ENCODE assay signal across 1 cellular context in the genomic region with DNA sequence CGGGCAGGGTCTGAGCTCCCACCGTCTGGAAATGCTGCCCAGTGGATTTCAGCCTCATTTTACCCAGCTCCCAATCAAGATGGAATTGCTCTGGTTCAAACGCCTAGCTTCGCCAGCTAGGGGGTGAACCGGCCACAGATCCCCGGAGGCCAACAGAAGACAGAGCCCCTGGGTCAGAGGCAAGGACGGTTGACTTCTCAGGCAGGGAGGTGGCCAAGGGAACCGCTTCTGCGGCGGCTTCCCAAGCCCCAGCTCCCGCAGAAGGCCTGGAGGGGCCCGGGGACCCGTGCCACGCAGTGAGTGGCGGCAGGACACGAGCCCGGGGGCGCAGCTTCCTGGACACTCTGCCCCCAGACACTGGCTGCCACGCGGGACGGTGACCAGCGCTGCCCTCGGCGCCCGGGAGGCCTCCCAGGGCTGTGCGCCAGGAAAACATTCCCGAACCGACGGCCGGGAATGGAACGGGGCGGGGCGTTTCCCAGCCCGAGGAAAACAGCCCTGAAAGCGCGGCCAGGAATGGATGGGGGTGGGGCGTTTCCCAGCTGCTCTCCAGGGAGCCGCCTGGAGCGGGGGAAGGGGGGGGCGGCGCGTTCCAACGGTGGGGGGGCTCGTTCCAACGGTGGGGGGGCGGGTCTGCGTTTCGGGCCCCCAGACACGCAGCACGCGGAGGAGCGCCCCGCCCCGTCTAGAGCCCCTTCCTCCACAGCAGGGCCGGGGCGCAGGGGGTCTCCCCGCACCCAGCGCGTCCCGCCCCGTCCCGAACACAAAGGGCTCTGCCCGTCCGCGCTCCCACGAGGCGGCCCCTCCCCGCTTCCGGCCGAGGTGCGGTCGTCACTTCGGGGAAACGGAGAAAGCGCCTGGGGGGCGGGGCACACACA.
TF ChIP-seq lines count a peak whose summit lies in the region.

No MANE protein-coding gene starts in this region.

TF ChIP-seq in K562, 482 proteins besides CTCF, POLR2A, EP300 and RAD21 (continued from another document and continues in another):
- TF ChIP-seq, protein P1, sequence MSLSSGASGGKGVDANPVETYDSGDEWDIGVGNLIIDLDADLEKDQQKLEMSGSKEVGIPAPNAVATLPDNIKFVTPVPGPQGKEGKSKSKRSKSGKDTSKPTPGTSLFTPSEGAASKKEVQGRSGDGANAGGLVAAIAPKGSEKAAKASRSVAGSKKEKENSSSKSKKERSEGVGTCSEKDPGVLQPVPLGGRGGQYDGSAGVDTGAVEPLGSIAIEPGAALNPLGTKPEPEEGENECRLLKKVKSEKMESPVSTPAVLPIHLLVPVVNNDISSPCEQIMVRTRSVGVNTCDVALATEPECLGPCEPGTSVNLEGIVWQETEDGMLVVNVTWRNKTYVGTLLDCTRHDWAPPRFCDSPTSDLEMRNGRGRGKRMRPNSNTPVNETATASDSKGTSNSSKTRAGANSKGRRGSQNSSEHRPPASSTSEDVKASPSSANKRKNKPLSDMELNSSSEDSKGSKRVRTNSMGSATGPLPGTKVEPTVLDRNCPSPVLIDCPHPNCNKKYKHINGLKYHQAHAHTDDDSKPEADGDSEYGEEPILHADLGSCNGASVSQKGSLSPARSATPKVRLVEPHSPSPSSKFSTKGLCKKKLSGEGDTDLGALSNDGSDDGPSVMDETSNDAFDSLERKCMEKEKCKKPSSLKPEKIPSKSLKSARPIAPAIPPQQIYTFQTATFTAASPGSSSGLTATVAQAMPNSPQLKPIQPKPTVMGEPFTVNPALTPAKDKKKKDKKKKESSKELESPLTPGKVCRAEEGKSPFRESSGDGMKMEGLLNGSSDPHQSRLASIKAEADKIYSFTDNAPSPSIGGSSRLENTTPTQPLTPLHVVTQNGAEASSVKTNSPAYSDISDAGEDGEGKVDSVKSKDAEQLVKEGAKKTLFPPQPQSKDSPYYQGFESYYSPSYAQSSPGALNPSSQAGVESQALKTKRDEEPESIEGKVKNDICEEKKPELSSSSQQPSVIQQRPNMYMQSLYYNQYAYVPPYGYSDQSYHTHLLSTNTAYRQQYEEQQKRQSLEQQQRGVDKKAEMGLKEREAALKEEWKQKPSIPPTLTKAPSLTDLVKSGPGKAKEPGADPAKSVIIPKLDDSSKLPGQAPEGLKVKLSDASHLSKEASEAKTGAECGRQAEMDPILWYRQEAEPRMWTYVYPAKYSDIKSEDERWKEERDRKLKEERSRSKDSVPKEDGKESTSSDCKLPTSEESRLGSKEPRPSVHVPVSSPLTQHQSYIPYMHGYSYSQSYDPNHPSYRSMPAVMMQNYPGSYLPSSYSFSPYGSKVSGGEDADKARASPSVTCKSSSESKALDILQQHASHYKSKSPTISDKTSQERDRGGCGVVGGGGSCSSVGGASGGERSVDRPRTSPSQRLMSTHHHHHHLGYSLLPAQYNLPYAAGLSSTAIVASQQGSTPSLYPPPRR (CRISPR knock-in tag; IDR thresholded peaks at IDR 0.05; ENCODE audit: borderline replicate concordance) = no peak
- TF ChIP-seq NUFIP1 (IDR thresholded peaks at IDR 0.05; ENCODE audit: partially characterized antibody) (no peak), CBX1 (IDR thresholded peaks at IDR 0.05; ENCODE audit: low read depth) (no peak), PRPF4 (IDR thresholded peaks at IDR 0.05; ENCODE audit: insufficient read depth, low read depth, low read length, poor library complexity, severe bottlenecking) (no peak), RBM14 (IDR thresholded peaks at IDR 0.05; ENCODE audit: borderline replicate concordance, insufficient read depth, low read depth, low read length) (no peak), PML (IDR thresholded peaks at IDR 0.05; ENCODE audit: low read length) (no peak), NR2C1 (IDR thresholded peaks at IDR 0.05) (no peak), NR2C1 (tag; IDR thresholded peaks at IDR 0.05) (peak; percentile 75), TCF7 (IDR thresholded peaks at IDR 0.05; ENCODE audit: borderline replicate concordance) (no peak), POLR2H (tag; IDR thresholded peaks at IDR 0.05; ENCODE audit: low read depth) (no peak; the same call in 1 of the 2 replicates), PCBP2 (IDR thresholded peaks at IDR 0.05; ENCODE audit: low read depth, low read length, poor library complexity, severe bottlenecking) (no peak), ZNF311 (CRISPR knock-in tag; IDR thresholded peaks at IDR 0.05) (peak; percentile 96), TAF7 (tag; IDR thresholded peaks at IDR 0.05) (peak; percentile 35; the same call in 1 of the 2 replicates), TAF1 (IDR thresholded peaks at IDR 0.05; ENCODE audit: control insufficient read depth, extremely low read depth, insufficient read depth, low read length, severe bottlenecking) (peak; percentile 76), RUNX1 (IDR thresholded peaks at IDR 0.05; ENCODE audit: low read depth) (no peak), ARID2 (IDR thresholded peaks at IDR 0.05) (no peak), ZBTB11 (CRISPR knock-in tag; IDR thresholded peaks at IDR 0.05) (peak in 1 of 3 experiments; percentile 69; a peak in 2 of 6 replicates), ZNF184 (CRISPR knock-in tag; IDR thresholded peaks at IDR 0.05) (no peak), MGA (IDR thresholded peaks at IDR 0.05) (peak; percentile 66), NR4A1 (CRISPR knock-in tag; IDR thresholded peaks at IDR 0.05) (peak; percentile 94), NR4A1 (tag; IDR thresholded peaks at IDR 0.05) (peak; percentile 98), DMBX1 (CRISPR knock-in tag; IDR thresholded peaks at IDR 0.05; ENCODE audit: borderline replicate concordance) (peak; percentile 98), DACH1 (IDR thresholded peaks at IDR 0.05; ENCODE audit: partially characterized antibody) (no peak)
- TF ChIP-seq, protein P2, sequence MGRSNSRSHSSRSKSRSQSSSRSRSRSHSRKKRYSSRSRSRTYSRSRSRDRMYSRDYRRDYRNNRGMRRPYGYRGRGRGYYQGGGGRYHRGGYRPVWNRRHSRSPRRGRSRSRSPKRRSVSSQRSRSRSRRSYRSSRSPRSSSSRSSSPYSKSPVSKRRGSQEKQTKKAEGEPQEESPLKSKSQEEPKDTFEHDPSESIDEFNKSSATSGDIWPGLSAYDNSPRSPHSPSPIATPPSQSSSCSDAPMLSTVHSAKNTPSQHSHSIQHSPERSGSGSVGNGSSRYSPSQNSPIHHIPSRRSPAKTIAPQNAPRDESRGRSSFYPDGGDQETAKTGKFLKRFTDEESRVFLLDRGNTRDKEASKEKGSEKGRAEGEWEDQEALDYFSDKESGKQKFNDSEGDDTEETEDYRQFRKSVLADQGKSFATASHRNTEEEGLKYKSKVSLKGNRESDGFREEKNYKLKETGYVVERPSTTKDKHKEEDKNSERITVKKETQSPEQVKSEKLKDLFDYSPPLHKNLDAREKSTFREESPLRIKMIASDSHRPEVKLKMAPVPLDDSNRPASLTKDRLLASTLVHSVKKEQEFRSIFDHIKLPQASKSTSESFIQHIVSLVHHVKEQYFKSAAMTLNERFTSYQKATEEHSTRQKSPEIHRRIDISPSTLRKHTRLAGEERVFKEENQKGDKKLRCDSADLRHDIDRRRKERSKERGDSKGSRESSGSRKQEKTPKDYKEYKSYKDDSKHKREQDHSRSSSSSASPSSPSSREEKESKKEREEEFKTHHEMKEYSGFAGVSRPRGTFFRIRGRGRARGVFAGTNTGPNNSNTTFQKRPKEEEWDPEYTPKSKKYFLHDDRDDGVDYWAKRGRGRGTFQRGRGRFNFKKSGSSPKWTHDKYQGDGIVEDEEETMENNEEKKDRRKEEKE (IDR thresholded peaks at IDR 0.05; ENCODE audit: borderline replicate concordance in 1 of 2, control insufficient read depth in 1 of 2, low read depth in 2 of 2, low read length in 1 of 2) = no peak
- TF ChIP-seq, protein P3, sequence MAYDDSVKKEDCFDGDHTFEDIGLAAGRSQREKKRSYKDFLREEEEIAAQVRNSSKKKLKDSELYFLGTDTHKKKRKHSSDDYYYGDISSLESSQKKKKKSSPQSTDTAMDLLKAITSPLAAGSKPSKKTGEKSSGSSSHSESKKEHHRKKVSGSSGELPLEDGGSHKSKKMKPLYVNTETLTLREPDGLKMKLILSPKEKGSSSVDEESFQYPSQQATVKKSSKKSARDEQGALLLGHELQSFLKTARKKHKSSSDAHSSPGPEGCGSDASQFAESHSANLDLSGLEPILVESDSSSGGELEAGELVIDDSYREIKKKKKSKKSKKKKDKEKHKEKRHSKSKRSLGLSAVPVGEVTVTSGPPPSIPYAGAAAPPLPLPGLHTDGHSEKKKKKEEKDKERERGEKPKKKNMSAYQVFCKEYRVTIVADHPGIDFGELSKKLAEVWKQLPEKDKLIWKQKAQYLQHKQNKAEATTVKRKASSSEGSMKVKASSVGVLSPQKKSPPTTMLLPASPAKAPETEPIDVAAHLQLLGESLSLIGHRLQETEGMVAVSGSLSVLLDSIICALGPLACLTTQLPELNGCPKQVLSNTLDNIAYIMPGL (CRISPR knock-in tag; IDR thresholded peaks at IDR 0.05) = 0 out of 2 replicates have a peak, but pooled peaks have one; percentile 31
